Comparison of ENCODE assay signal across 8 cellular contexts in the genomic region with DNA sequence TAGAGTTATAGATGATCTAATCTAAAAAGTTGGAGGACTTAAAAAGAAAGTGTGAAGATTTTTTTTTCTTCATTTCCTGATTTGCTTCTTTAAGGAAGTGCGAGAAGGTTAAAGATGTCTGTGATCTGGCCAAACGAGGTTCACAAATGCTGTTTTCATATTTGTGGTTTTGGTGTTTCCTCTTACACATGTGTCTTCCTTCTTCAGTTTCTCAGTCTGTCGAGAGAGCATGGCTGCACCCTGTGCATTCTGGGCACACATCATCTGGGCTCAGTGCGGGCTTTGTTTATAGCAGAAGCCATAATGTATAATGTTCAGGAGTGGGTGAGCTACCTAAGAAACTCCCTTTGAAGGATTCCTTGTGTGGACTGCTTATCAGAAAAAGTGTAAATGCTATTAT.
DNase-seq lines count a peak whose midpoint lies in the region; ATAC-seq and TF ChIP-seq lines count a peak whose summit lies in the region.

No MANE protein-coding gene starts in this region.

- peaks cover 17% of the 10 kb centered on the region for H3K4me1 Mint-ChIP-seq in Calu3 (ENCODE audit: low read depth, unreplicated experiment)

- DNase-seq in Calu3 (no peak), fibroblast of the aortic adventitia (ENCODE audit: low read depth) (peak; percentile 28), OCI-M2 (lab: John Stamatoyannopoulos, UW; ENCODE audit: unreplicated experiment) (no peak), prostate gland (ENCODE audit: low spot score) (no peak)
- peak; percentile 20 to 38 for DNase-seq in activated CD4-positive, alpha-beta T cell treated with anti-CD3 and anti-CD28 coated beads, Interleukin-2, amount 50 U/mL, for 48 hours
- DNase-seq in stimulated activated CD8-positive, alpha-beta memory T cell treated with anti-CD3 and anti-CD28 coated beads, Interleukin-4, amount 100 ng/mL, for 4 hours (ENCODE audit: low read depth in 2 of 2, low spot score in 1 of 2) = peak; percentile 3 to 12

- WGBS in prostate gland = 53% methylated on average over 4 of the region's 4 CpGs

- no peaks in the 10 kb centered on the region for H3K4me1 ChIP-seq in prostate gland (replicated peaks)

- BruUV-seq in Calu3 (replicated peaks; lab: Mats Ljungman, UMichigan) = no TSS peak

- no peaks in the 10 kb centered on the region for H3K36me3 Mint-ChIP-seq in Calu3 (ENCODE audit: insufficient read depth, unreplicated experiment)

- H3K36me3 ChIP-seq in KOPT-K1 (ENCODE audit: insufficient read depth, low read length) (no peaks in the 10 kb centered on the region), prostate gland (no peaks in the 10 kb centered on the region)

- ATAC-seq in GM21576 (IDR thresholded peaks at IDR 0.05; ENCODE audit: unreplicated experiment) = peak; percentile 97

- CTCF ChIA-PET in Calu3 (lab: Charles Lee) = no interaction called here

- H3K9me3 Mint-ChIP-seq in Calu3 (ENCODE audit: low read depth, unreplicated experiment) = no peaks in the 10 kb centered on the region

- H3K9me3 ChIP-seq in KOPT-K1 (ENCODE audit: insufficient read depth, low read length, poor library complexity, severe bottlenecking) (no peaks in the 10 kb centered on the region), prostate gland (no peaks in the 10 kb centered on the region)

- H3K4me3 ChIP-seq in fibroblast of the aortic adventitia (ENCODE audit: low read depth, low read length) (no peak overlapping the region), prostate gland (no peak overlapping the region)

- TF ChIP-seq POLR2A in prostate gland (IDR thresholded peaks at IDR 0.05) = no peak

- H3K27me3 ChIP-seq in prostate gland (replicated peaks; ENCODE audit: insufficient read depth) = no peaks in the 10 kb centered on the region

- H3K27ac Mint-ChIP-seq in Calu3 (ENCODE audit: unreplicated experiment) = peak overlapping the region; percentile 59

- no peaks in the 10 kb centered on the region for H3K27me3 Mint-ChIP-seq in Calu3 (ENCODE audit: unreplicated experiment)

- intact Hi-C loops in Calu3 (cut with micrococcal nuclease; ENCODE audit: unreplicated experiment) = no loop called here
- intact Hi-C loops in prostate gland (cut with DNase I) = no loop called here

- H3K4me3 Mint-ChIP-seq in Calu3 (ENCODE audit: low read depth, unreplicated experiment) = no peak overlapping the region

- H3K27ac ChIP-seq in KOPT-K1 (ENCODE audit: low read depth, low read length, poor library complexity, severe bottlenecking) (peak overlapping the region; percentile 53), prostate gland (no peak overlapping the region)

- TF ChIP-seq CTCF in Calu3 (IDR thresholded peaks at IDR 0.05; ENCODE audit: unreplicated experiment) = no peak
- TF ChIP-seq CTCF in fibroblast of the aortic adventitia (IDR thresholded peaks at IDR 0.05; ENCODE audit: insufficient read depth, low read length) = no peak
- no peak for TF ChIP-seq CTCF in prostate gland (IDR thresholded peaks at IDR 0.05)

Comparison
In these comparisons a context has a peak if more than half of its experiments do, and no peak if none do; other contexts are left out.
1. DNase-seq: peak in activated CD4-positive, alpha-beta T cell treated with anti-CD3 and anti-CD28 coated beads, Interleukin-2, amount 50 U/mL, for 48 hours (2 of 2), fibroblast of the aortic adventitia (single experiment) and stimulated activated CD8-positive, alpha-beta memory T cell treated with anti-CD3 and anti-CD28 coated beads, Interleukin-4, amount 100 ng/mL, for 4 hours (2 of 2); none in Calu3 (single experiment), OCI-M2 (single experiment) and prostate gland (single experiment).